ENCODE assay signal across 8 cellular contexts in the genomic region with DNA sequence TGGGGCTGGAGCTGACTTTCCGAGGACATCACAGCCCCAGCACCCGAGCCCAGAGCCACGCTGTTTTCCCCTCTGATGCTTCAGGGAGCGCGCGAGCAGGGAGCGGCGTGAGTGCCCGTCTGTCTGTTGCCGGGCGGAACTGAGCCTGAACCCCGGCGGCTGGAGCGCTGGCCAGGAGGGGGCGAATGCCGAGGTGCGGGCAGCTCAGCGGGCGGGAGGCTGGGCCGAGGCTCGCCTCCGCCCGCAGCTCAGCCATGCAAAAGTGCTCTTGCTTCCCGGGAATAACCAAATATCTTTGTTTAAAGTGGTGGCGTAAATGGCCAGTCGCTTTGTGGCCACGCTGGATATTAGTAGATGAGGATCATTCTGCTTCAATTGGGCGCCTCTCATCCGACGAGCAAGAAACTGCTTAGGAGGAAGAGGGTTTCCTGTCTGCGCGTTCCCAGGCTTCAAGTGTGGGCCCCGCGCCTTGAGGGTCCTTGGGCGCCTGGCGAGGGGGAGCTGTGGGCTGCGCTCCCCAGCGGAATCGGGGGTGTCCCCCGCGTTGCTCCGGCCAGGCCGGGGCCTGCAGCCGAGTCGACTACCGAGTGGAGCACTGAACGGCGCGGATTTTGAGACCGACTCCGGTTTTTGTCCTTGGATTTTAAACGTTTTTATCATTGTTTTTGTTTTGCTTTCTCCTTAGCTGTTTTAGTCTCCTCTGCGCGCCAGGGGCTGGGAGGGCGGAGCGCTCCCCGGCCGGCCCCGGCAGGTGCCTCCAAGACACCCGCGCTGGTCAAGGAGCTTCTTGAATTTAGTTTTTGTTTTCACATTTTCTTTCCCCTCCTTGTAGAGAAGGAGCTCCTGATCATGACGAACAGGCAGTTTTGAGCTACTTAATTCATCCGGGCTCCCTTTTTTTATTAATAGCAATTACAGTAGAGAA. TPM values are rescaled to one million over a fixed set of nuclear protein-coding genes. Genes with fewer than 3 reads are reported as not detected.
DNase-seq lines count a peak whose midpoint lies in the region; ATAC-seq and TF ChIP-seq lines count a peak whose summit lies in the region.

No MANE protein-coding gene starts in this region.

- H3K36me3 Mint-ChIP-seq in progenitor cell of endocrine pancreas (ENCODE audit: insufficient read depth), result no peaks in the 10 kb centered on the region

- no peak overlapping the region for H3K4me3 Mint-ChIP-seq in progenitor cell of endocrine pancreas (ENCODE audit: low read depth)

- H3K9me3 Mint-ChIP-seq in progenitor cell of endocrine pancreas (ENCODE audit: low read depth), result no peaks in the 10 kb centered on the region

- TF ChIP-seq CTCF in epithelial cell of esophagus (IDR thresholded peaks at IDR 0.05; ENCODE audit: insufficient read depth, low read depth, low read length, missing control alignments), result peak; percentile 29
- TF ChIP-seq CTCF in progenitor cell of endocrine pancreas (IDR thresholded peaks at IDR 0.05; ENCODE audit: unreplicated experiment), result peak; percentile 53

- ATAC-seq in GM18907 (IDR thresholded peaks at IDR 0.05; ENCODE audit: unreplicated experiment) (peak; percentile 54), HG03354 (IDR thresholded peaks at IDR 0.05; ENCODE audit: poor library complexity, severe bottlenecking, unreplicated experiment) (no peak), GM21526 (IDR thresholded peaks at IDR 0.05; ENCODE audit: low FRiP score, unreplicated experiment) (no peak)

- H3K27me3 Mint-ChIP-seq in progenitor cell of endocrine pancreas, result peaks cover 87% of the 10 kb centered on the region

- H3K27ac Mint-ChIP-seq in progenitor cell of endocrine pancreas, result no peak overlapping the region

- peaks cover 2% of the 10 kb centered on the region for H3K4me1 Mint-ChIP-seq in progenitor cell of endocrine pancreas (ENCODE audit: low read depth)

- in situ Hi-C loops in ACHN (cut with HindIII; ENCODE audit: low pct_ligation_motif_present, low pct_unique_long_range_greater_than_20kb, low sequenced_read_pairs), result no loop called here

- DNase-seq in ACHN (peak; percentile 41), NCI-H748 treated with DMSO at 0.1 percent for 48 hours (lab: John Stamatoyannopoulos, UW) (peak; percentile 56), epithelial cell of esophagus (ENCODE audit: low read depth) (peak; percentile 53), progenitor cell of endocrine pancreas (ENCODE audit: low spot score, unreplicated experiment) (peak; percentile 47), AML-193 (lab: John Stamatoyannopoulos, UW) (no peak)

- H3K4me3 ChIP-seq in epithelial cell of esophagus (ENCODE audit: low read length), result peak overlapping the region; percentile 55

RNA-seq across cellular contexts. Expression of gene NKX2-1, which starts 0.8 kb away (rescaled TPM):
- total RNA-seq in progenitor cell of endocrine pancreas, result 0.80 TPM in 1 of 2 replicates, not detected in the other

Comparison
In these comparisons a context has a peak if more than half of its experiments do, and no peak if none do; other contexts are left out.
1. DNase-seq: peak in ACHN (single experiment), NCI-H748 treated with DMSO at 0.1 percent for 48 hours (single experiment), epithelial cell of esophagus (single experiment) and progenitor cell of endocrine pancreas (single experiment); none in AML-193 (0 of 2).